ENCODE assay signal across 7 cellular contexts in genomic region chr6:37029249-37029959, GRCh38. TPM values are rescaled to one million over a fixed set of nuclear protein-coding genes. Genes with fewer than 3 reads are reported as not detected.
DNase-seq lines count a peak whose midpoint lies in the region; ATAC-seq and TF ChIP-seq lines count a peak whose summit lies in the region.

No MANE protein-coding gene starts in this region.

- no peak overlapping the region for H2AK9ac ChIP-seq in IMR-90 (replicated peaks; ENCODE audit: low read depth, low read length, poor library complexity)

- no peaks in the 10 kb centered on the region for H3K79me1 ChIP-seq in IMR-90 (ENCODE audit: low read depth in 1 of 2, low read length in 2 of 2)

- no peak overlapping the region for H2BK20ac ChIP-seq in IMR-90 (ENCODE audit: low read depth, low read length)

- H3K4me3 ChIP-seq in IMR-90 (ENCODE audit: insufficient read depth, low read depth, low read length) (no peak overlapping the region), brain microvascular endothelial cell (ENCODE audit: low read depth, low read length) (no peak overlapping the region)

- H2AK5ac ChIP-seq in IMR-90 (ENCODE audit: low read depth, low read length), result 0 out of 2 replicates have a peak overlapping the region, but pooled peaks have one; percentile 49

- DNase-seq in G401 (ENCODE audit: low spot score) (peak; percentile 40), IMR-90 (peak; percentile 88), SKM-1 (lab: John Stamatoyannopoulos, UW; ENCODE audit: unreplicated experiment) (peak; percentile 82), brain microvascular endothelial cell (peak; percentile 81), iPS-NIHi7 (ENCODE audit: extremely low spot score) (peak; percentile 86)
- peak; percentile 45 for DNase-seq in stimulated activated CD4-positive, alpha-beta T cell treated with anti-CD3 and anti-CD28 coated beads, Interleukin-1b, Interleukin-23, amount 100 ng/mL, for 48 hours

- no peak overlapping the region for H3K4ac ChIP-seq in IMR-90 (ENCODE audit: low read depth, low read length)

- no peak overlapping the region for H2BK120ac ChIP-seq in IMR-90 (ENCODE audit: low read depth, low read length)

- no CpG with 5 or more reads among the region's 4 CpGs for WGBS in IMR-90 (ENCODE audit: extremely low coverage in 2 of 2, insufficient read length in 1 of 2), 2 experiments

- no peaks in the 10 kb centered on the region for H4K20me1 ChIP-seq in IMR-90 (ENCODE audit: insufficient read depth, low read length)

- H3K36me3 ChIP-seq in IMR-90 (ENCODE audit: control insufficient read depth, insufficient read depth, low read length), result no peaks in the 10 kb centered on the region
- no peaks in the 10 kb centered on the region for H3K36me3 ChIP-seq in brain microvascular endothelial cell (replicated peaks)

- no TSS peak for BruUV-seq in IMR-90 (replicated peaks; lab: Mats Ljungman, UMichigan)

- H3K4me2 ChIP-seq in IMR-90 (ENCODE audit: low read depth, low read length), result no peak overlapping the region

- H3K9ac ChIP-seq in IMR-90 (ENCODE audit: low read depth, low read length), result no peak overlapping the region

- H4K8ac ChIP-seq in IMR-90 (ENCODE audit: low read depth in 2 of 2, low read length in 2 of 2), result no peak overlapping the region

- TF ChIP-seq CTCF in IMR-90 (conservative IDR thresholded peaks at IDR 0.05; ENCODE audit: low read depth, low read length), result peak; percentile 83
- TF ChIP-seq CTCF in brain microvascular endothelial cell (IDR thresholded peaks at IDR 0.05; ENCODE audit: low read depth, low read length, missing control alignments), result peak; percentile 82

- H3K9me1 ChIP-seq in IMR-90 (ENCODE audit: insufficient read depth, low read length), result no peaks in the 10 kb centered on the region

- CTCF ChIA-PET in IMR-90 (lab: Yijun Ruan, JAX), result interaction anchor here (0.9 to 1.7 kb wide), 7 partner anchors 9 to 181 kb away, joined by 3 to 17 read pairs (median 6); no protein-coding TSS in a partner anchor

- no peaks in the 10 kb centered on the region for H3K9me3 ChIP-seq in IMR-90 (ENCODE audit: control insufficient read depth, insufficient read depth, low read length)

- in situ Hi-C loops in G401 (cut with HindIII; ENCODE audit: low sequenced_read_pairs), result no loop called here
- in situ Hi-C loops in IMR-90 (cut with MboI; ENCODE audit: low sequenced_read_pairs), result no loop called here
- in situ Hi-C loops in brain microvascular endothelial cell (cut with HindIII; ENCODE audit: low pct_ligation_motif_present, low sequenced_read_pairs), result no loop called here

- no peaks in the 10 kb centered on the region for H3K4me1 ChIP-seq in IMR-90 (ENCODE audit: control insufficient read depth, insufficient read depth, low read length)

- H4K5ac ChIP-seq in IMR-90 (ENCODE audit: low read depth, low read length), result no peak overlapping the region

- no peak overlapping the region for H4K91ac ChIP-seq in IMR-90 (ENCODE audit: insufficient read depth, low read depth, low read length)

- H2AFZ ChIP-seq in IMR-90 (replicated peaks; ENCODE audit: low read length, poor library complexity), result peak overlapping the region; percentile 60

- no peak for TF ChIP-seq POLR2A in IMR-90 (IDR thresholded peaks at IDR 0.05; ENCODE audit: low read depth, low read length)

- intact Hi-C loops in IMR-90 (cut with micrococcal nuclease), result loop anchor here (1.0 kb wide), 2 partner anchors 143 to 181 kb away; no protein-coding TSS in a partner anchor

- H2BK15ac ChIP-seq in IMR-90 (ENCODE audit: low read depth, low read length), result no peak overlapping the region

- ATAC-seq in IMR-90 (ENCODE audit: low read depth), result peak; percentile 99
- no peak for ATAC-seq in HG02623 (IDR thresholded peaks at IDR 0.05; ENCODE audit: unreplicated experiment)

- H3K56ac ChIP-seq in IMR-90 (ENCODE audit: extremely low read depth, insufficient read depth, low read length), result no peak overlapping the region

- H2BK5ac ChIP-seq in IMR-90 (ENCODE audit: low read depth, low read length, poor library complexity, severe bottlenecking), result no peak overlapping the region

- peak; percentile 88 for TF ChIP-seq RAD21 in IMR-90 (IDR thresholded peaks at IDR 0.05; ENCODE audit: low read length)

- H3K14ac ChIP-seq in IMR-90 (replicated peaks; ENCODE audit: low read depth, low read length), result no peak overlapping the region

- no peak overlapping the region for H3K27ac ChIP-seq in IMR-90 (ENCODE audit: insufficient read depth, low read length)
- H3K27ac ChIP-seq in brain microvascular endothelial cell, result no peak overlapping the region

- no peak overlapping the region for H3K18ac ChIP-seq in IMR-90 (ENCODE audit: low read depth, low read length)

- dilution Hi-C loops in IMR-90 (cut with HindIII; ENCODE audit: low sequenced_read_pairs, unreplicated experiment), result no loop called here

- POLR2A ChIA-PET in IMR-90 (lab: Charles Lee; ENCODE audit: unreplicated experiment), result interaction anchor here (0.7 kb wide), 1 partner anchor 9 kb away, joined by 3 read pairs; no protein-coding TSS in a partner anchor

- no peak overlapping the region for H3K23ac ChIP-seq in IMR-90 (ENCODE audit: low read depth, low read length)

- H3K27me3 ChIP-seq in IMR-90 (ENCODE audit: control insufficient read depth, insufficient read depth, low read length) (no peaks in the 10 kb centered on the region; the same call in 1 of the 2 replicates), brain microvascular endothelial cell (replicated peaks) (no peaks in the 10 kb centered on the region)

TF ChIP-seq in IMR-90, 13 proteins besides CTCF, POLR2A, EP300 and RAD21:
- no peak for TF ChIP-seq MAFK (IDR thresholded peaks at IDR 0.05; ENCODE audit: low read depth, low read length)
- TF ChIP-seq SMC3 (IDR thresholded peaks at IDR 0.05; ENCODE audit: low read depth, low read length), result peak; percentile 95
- TF ChIP-seq MXI1 (IDR thresholded peaks at IDR 0.05; ENCODE audit: borderline replicate concordance, low read depth, low read length), result no peak
- TF ChIP-seq MAZ (IDR thresholded peaks at IDR 0.05; ENCODE audit: borderline replicate concordance, low read depth, low read length), result peak; percentile 52; the same call in 1 of the 2 replicates
- TF ChIP-seq, protein P1, sequence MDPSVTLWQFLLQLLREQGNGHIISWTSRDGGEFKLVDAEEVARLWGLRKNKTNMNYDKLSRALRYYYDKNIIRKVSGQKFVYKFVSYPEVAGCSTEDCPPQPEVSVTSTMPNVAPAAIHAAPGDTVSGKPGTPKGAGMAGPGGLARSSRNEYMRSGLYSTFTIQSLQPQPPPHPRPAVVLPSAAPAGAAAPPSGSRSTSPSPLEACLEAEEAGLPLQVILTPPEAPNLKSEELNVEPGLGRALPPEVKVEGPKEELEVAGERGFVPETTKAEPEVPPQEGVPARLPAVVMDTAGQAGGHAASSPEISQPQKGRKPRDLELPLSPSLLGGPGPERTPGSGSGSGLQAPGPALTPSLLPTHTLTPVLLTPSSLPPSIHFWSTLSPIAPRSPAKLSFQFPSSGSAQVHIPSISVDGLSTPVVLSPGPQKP (IDR thresholded peaks at IDR 0.05; ENCODE audit: borderline replicate concordance, low read depth, low read length), result no peak
- TF ChIP-seq CHD1 (IDR thresholded peaks at IDR 0.05; ENCODE audit: low read depth, low read length), result no peak
- no peak for TF ChIP-seq CEBPB (IDR thresholded peaks at IDR 0.05; ENCODE audit: low read depth, low read length)
- peak; percentile 32; the same call in 1 of the 2 replicates for TF ChIP-seq NFE2L2 (IDR thresholded peaks at IDR 0.05; ENCODE audit: low read depth, low read length)
- TF ChIP-seq BHLHE40 (IDR thresholded peaks at IDR 0.05; ENCODE audit: low read depth, low read length), result no peak
- TF ChIP-seq FOS (IDR thresholded peaks at IDR 0.05; ENCODE audit: low read depth, low read length), result peak; percentile 45; the same call in 1 of the 2 replicates
- TF ChIP-seq RCOR1 (IDR thresholded peaks at IDR 0.05; ENCODE audit: insufficient replicate concordance, low read length), result no peak
- TF ChIP-seq, protein P2, sequence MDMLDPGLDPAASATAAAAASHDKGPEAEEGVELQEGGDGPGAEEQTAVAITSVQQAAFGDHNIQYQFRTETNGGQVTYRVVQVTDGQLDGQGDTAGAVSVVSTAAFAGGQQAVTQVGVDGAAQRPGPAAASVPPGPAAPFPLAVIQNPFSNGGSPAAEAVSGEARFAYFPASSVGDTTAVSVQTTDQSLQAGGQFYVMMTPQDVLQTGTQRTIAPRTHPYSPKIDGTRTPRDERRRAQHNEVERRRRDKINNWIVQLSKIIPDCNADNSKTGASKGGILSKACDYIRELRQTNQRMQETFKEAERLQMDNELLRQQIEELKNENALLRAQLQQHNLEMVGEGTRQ (IDR thresholded peaks at IDR 0.05; ENCODE audit: low read depth, low read length), result 0 out of 2 replicates have a peak, but pooled peaks have one; percentile 12
- TF ChIP-seq RFX5 (IDR thresholded peaks at IDR 0.05; ENCODE audit: low read depth, low read length), result no peak

RNA-seq across cellular contexts. Expression of gene FGD2, which starts 23.9 kb away (rescaled TPM):
- 0.55 and 1.2 TPM in 2 replicates for total RNA-seq in G401 (2014; rRNA removed; shearing (Covaris generic))
- total RNA-seq in IMR-90 (2012; rRNA removed), result not detected in 2 replicates
- 0.07 TPM in 1 of 2 replicates, not detected in the other for polyA plus RNA-seq in IMR-90 (2012; rRNA removed)
- not detected in 2 replicates for polyA plus RNA-seq in IMR-90 (2012; cell fraction: cytosol; rRNA removed)
- 0.08 and 0.11 TPM in 2 replicates for polyA plus RNA-seq in IMR-90 (2012; cell fraction: nucleus; rRNA removed; ENCODE audit: low replicate concordance)

RNA-seq across cellular contexts. Expression of gene MTCH1, which starts 43.4 kb away (rescaled TPM):
- total RNA-seq in G401 (2014; rRNA removed; shearing (Covaris generic)), result 389 and 393 TPM in 2 replicates
- total RNA-seq in IMR-90 (2012; rRNA removed), result 249 and 263 TPM in 2 replicates
- polyA plus RNA-seq in IMR-90 (2012; rRNA removed), result 210 and 215 TPM in 2 replicates
- polyA plus RNA-seq in IMR-90 (2012; cell fraction: cytosol; rRNA removed), result 227 and 248 TPM in 2 replicates
- 253 and 276 TPM in 2 replicates for polyA plus RNA-seq in IMR-90 (2012; cell fraction: nucleus; rRNA removed; ENCODE audit: low replicate concordance)
